8 cellular contexts compared by ENCODE assay signal in genomic region chr12:55742719-55743130, GRCh38. TPM values are rescaled to one million over a fixed set of nuclear protein-coding genes. Genes with fewer than 3 reads are reported as not detected.
DNase-seq lines count a peak whose midpoint lies in the region; ATAC-seq lines count a peak whose summit lies in the region.

Gene GDF11, plus strand, starts transcription at chr12:55743122. Its CDS starts 195 bp downstream, at chr12:55743317.

- no peaks in the 10 kb centered on the region for H3K9me3 ChIP-seq in effector memory CD4-positive, alpha-beta T cell (ENCODE audit: control insufficient read depth, low read length)

- peak within 1 kb of the TSS; percentile 47 for H3K27ac ChIP-seq in effector memory CD4-positive, alpha-beta T cell (ENCODE audit: insufficient read depth, low read length, poor library complexity, severe bottlenecking)

- H3K4me3 ChIP-seq in effector memory CD4-positive, alpha-beta T cell (ENCODE audit: insufficient read depth, low read depth, low read length, poor library complexity, severe bottlenecking) = peak within 1 kb of the TSS; percentile 70

- ATAC-seq in GM18867 (IDR thresholded peaks at IDR 0.05; ENCODE audit: unreplicated experiment) (peak; percentile 36), HG03439 (IDR thresholded peaks at IDR 0.05; ENCODE audit: unreplicated experiment) (peak; percentile 38), HG02973 (IDR thresholded peaks at IDR 0.05; ENCODE audit: unreplicated experiment) (no peak)

- peak within 1 kb of the TSS; percentile 21 for H3K27ac Mint-ChIP-seq in activated CD4-positive, alpha-beta memory T cell treated with anti-CD3 and anti-CD28 coated beads, Interleukin-2, amount 10 ng/mL, durations not matched to agents 7 days and 5 days

- H3K36me3 ChIP-seq in effector memory CD4-positive, alpha-beta T cell (ENCODE audit: control insufficient read depth, insufficient read depth, low read length) = no peaks in the 10 kb centered on the region

- H3K9me3 Mint-ChIP-seq in activated CD4-positive, alpha-beta memory T cell treated with anti-CD3 and anti-CD28 coated beads, Interleukin-2, amount 10 ng/mL, durations not matched to agents 7 days and 5 days = no peaks in the 10 kb centered on the region

- POLR2A ChIA-PET in activated CD4-positive, alpha-beta memory T cell treated with anti-CD3 and anti-CD28 coated beads, Interleukin-2, amount 10 ng/mL, durations not matched to agents 7 days and 5 days (lab: Charles Lee) = interaction anchor here (0.8 to 3.5 kb wide), 8 partner anchors 9 to 232 kb away, joined by 3 to 20 read pairs (median 5); partner anchors contain the start of genes ORMDL2, RAB5B and SARNP

- CTCF ChIA-PET in activated CD4-positive, alpha-beta memory T cell treated with anti-CD3 and anti-CD28 coated beads, Interleukin-2, amount 10 ng/mL, durations not matched to agents 7 days and 5 days (lab: Charles Lee) = interaction anchor here (0.8 to 3.3 kb wide), 6 partner anchors 13 to 253 kb away, joined by 3 to 14 read pairs (median 4); partner anchors contain the start of genes ORMDL2 and SARNP

- peaks cover 18% of the 10 kb centered on the region for H3K4me1 ChIP-seq in effector memory CD4-positive, alpha-beta T cell (ENCODE audit: control insufficient read depth, insufficient read depth, low read length, poor library complexity, severe bottlenecking)

- H3K27me3 Mint-ChIP-seq in activated CD4-positive, alpha-beta memory T cell treated with anti-CD3 and anti-CD28 coated beads, Interleukin-2, amount 10 ng/mL, durations not matched to agents 7 days and 5 days = peaks cover 11% of the 10 kb centered on the region

- peak; percentile 92 for DNase-seq in NCI-H82 (lab: John Stamatoyannopoulos, UW)
- DNase-seq in activated CD4-positive, alpha-beta memory T cell treated with anti-CD3 and anti-CD28 coated beads, Interleukin-2, amount 10 ng/mL, durations not matched to agents 7 days and 5 days = peak; percentile 76
- peak; percentile 63 to 72 (median 66) for DNase-seq in effector memory CD4-positive, alpha-beta T cell
- DNase-seq in medulla oblongata (ENCODE audit: extremely low spot score) = peak; percentile 92
- DNase-seq in stimulated activated CD4-positive, alpha-beta T cell treated with anti-CD3 and anti-CD28 coated beads, TNF-alpha, amount 100 ng/mL, for 48 hours (ENCODE audit: low read depth in 3 of 3) = peak; percentile 52 to 72 (median 54)

- H3K4me1 Mint-ChIP-seq in activated CD4-positive, alpha-beta memory T cell treated with anti-CD3 and anti-CD28 coated beads, Interleukin-2, amount 10 ng/mL, durations not matched to agents 7 days and 5 days = peaks cover 46% of the 10 kb centered on the region

- H3K36me3 Mint-ChIP-seq in activated CD4-positive, alpha-beta memory T cell treated with anti-CD3 and anti-CD28 coated beads, Interleukin-2, amount 10 ng/mL, durations not matched to agents 7 days and 5 days (ENCODE audit: low read depth) = no peaks in the 10 kb centered on the region

- peak within 1 kb of the TSS; percentile 89 for H3K4me3 Mint-ChIP-seq in activated CD4-positive, alpha-beta memory T cell treated with anti-CD3 and anti-CD28 coated beads, Interleukin-2, amount 10 ng/mL, durations not matched to agents 7 days and 5 days

- no peaks in the 10 kb centered on the region for H3K27me3 ChIP-seq in effector memory CD4-positive, alpha-beta T cell (replicated peaks; ENCODE audit: control insufficient read depth, insufficient read depth, low read length, poor library complexity, severe bottlenecking)

RNA-seq across cellular contexts. Expression of gene GDF11, which starts in this region (rescaled TPM):
- total RNA-seq in activated CD4-positive, alpha-beta memory T cell treated with anti-CD3 and anti-CD28 coated beads, Interleukin-2, amount 10 ng/mL, durations not matched to agents 7 days and 5 days = 1 to 10 TPM; 7.2 to 7.9 TPM
